In genomic region chr17:8226536-8227237, GRCh38 we compare ENCODE assay signal across 8 cellular contexts. TPM values are rescaled to one million over a fixed set of nuclear protein-coding genes. Genes with fewer than 3 reads are reported as not detected.
DNase-seq lines count a peak whose midpoint lies in the region; ATAC-seq, FAIRE-seq and TF ChIP-seq lines count a peak whose summit lies in the region.

No MANE protein-coding gene starts in this region.

- intact Hi-C loops in CD14-positive monocyte (cut with micrococcal nuclease) (loop anchor here in 1 of 2 donors (1.0 kb wide), 1 partner anchor 23 kb away; the partner anchor contains the start of gene PFAS), colonic mucosa (cut with DNase I) (no loop called here)

- DNase-seq in CD14-positive monocyte (ENCODE audit: low spot score) (peak; percentile 63), HS-5 (ENCODE audit: low read depth) (peak; percentile 86), SW480 (ENCODE audit: low spot score) (peak; percentile 94), colonic mucosa (peak; percentile 90), kidney glomerular epithelial cell (lab: John Stamatoyannopoulos, UW) (peak; percentile 95), D721Med (ENCODE audit: insufficient read length, low spot score) (no peak)
- peak; percentile 48 for DNase-seq in stimulated activated CD4-positive, alpha-beta T cell treated with anti-CD3 and anti-CD28 coated beads, Interleukin-12 subunit alpha, Interleukin-12 subunit beta, amount 100 ng/mL, for 4 hours

- no peaks in the 10 kb centered on the region for H3K9me3 ChIP-seq in colonic mucosa

- H3K27ac ChIP-seq in colonic mucosa = peak overlapping the region; percentile 66

- H3K9ac ChIP-seq in colonic mucosa (ENCODE audit: low read depth in 2 of 2, low read length in 2 of 2) = peak overlapping the region in 1 of 2 donors; percentile 65

- FAIRE-seq in D721Med (lab: Jason Lieb, UNC) = no peak

- peaks cover 7% of the 10 kb centered on the region for H3K4me1 ChIP-seq in colonic mucosa

- H3K4me3 Mint-ChIP-seq in CD14-positive monocyte = peak overlapping the region; percentile 80 to 86

- no peaks in the 10 kb centered on the region for H3K27me3 ChIP-seq in colonic mucosa

- peaks cover 53 to 54% of the 10 kb centered on the region in 2 donors for H3K36me3 Mint-ChIP-seq in CD14-positive monocyte

- peak overlapping the region; percentile 69 to 86 (median 81) for H3K27ac Mint-ChIP-seq in CD14-positive monocyte

- peak overlapping the region; percentile 19 for H3K4me3 ChIP-seq in colonic mucosa

- peaks cover 0 to 2% (median 0%) of the 10 kb centered on the region in 3 donors for H3K27me3 Mint-ChIP-seq in CD14-positive monocyte (ENCODE audit: low read depth in 3 of 3)

- peaks cover 38% of the 10 kb centered on the region for H3K4me1 Mint-ChIP-seq in CD14-positive monocyte

- TF ChIP-seq CTCF in CD14-positive monocyte (IDR thresholded peaks at IDR 0.05) (no peak), colonic mucosa (IDR thresholded peaks at IDR 0.05) (no peak), D721Med (IDR thresholded peaks at IDR 0.05; ENCODE audit: insufficient read depth, missing control alignments) (no peak)

- H3K36me3 ChIP-seq in colonic mucosa = peaks cover 15% of the 10 kb centered on the region

- ATAC-seq in GM18519 (IDR thresholded peaks at IDR 0.05; ENCODE audit: low FRiP score, unreplicated experiment) = no peak

- H3K9me3 Mint-ChIP-seq in CD14-positive monocyte = peaks cover 0 to 2% (median 0%) of the 10 kb centered on the region in 7 donors

RNA-seq across cellular contexts. Expression of gene AURKB, which starts 16.3 kb away (rescaled TPM):
- under 1 TPM; 0.38 to 0.79 TPM for polyA plus RNA-seq in CD14-positive monocyte
- 10 to 100 TPM; 18.6 to 86.4 TPM for total RNA-seq in colonic mucosa

RNA-seq across cellular contexts. Expression of gene CTC1, which starts 21.2 kb away (rescaled TPM):
- polyA plus RNA-seq in CD14-positive monocyte = 1 to 10 TPM; 2.2 to 4.1 TPM
- total RNA-seq in colonic mucosa = 10 to 100 TPM; 30.5 to 42.3 TPM

RNA-seq across cellular contexts. Expression of gene PFAS, which starts 22.4 kb away (rescaled TPM):
- 1 to 10 TPM; 4.1 to 4.4 TPM for polyA plus RNA-seq in CD14-positive monocyte
- total RNA-seq in colonic mucosa = 10 to 100 TPM; 13.6 to 61.7 TPM

RNA-seq across cellular contexts. Expression of gene BORCS6, which starts 36.7 kb away (rescaled TPM):
- 10 to 100 TPM; 13.9 to 14.1 TPM for polyA plus RNA-seq in CD14-positive monocyte
- 10 to 100 TPM; 11.7 to 12.4 TPM for total RNA-seq in colonic mucosa

RNA-seq across cellular contexts. Expression of gene TMEM107, which starts 50.5 kb away (rescaled TPM):
- 10 to 100 TPM; 31.4 to 37.4 TPM for polyA plus RNA-seq in CD14-positive monocyte
- total RNA-seq in colonic mucosa = 10 to 100 TPM; 13.2 to 17.0 TPM
